17 cellular contexts compared by ENCODE assay signal in genomic region chr1:113439272-113439660, GRCh38.
"Had no signal": no experiment of that assay in that cellular context is flagged by ENCODE, and none has a peak within 500 bp of the region (broad histone marks: within the 10 kb centered on the region; RNA-seq: fewer than 3 reads in every experiment).

No MANE protein-coding gene starts in this region.

- H3K27me3 ChIP-seq: adrenal gland, ascending aorta, dorsolateral prefrontal cortex, esophagus muscularis mucosa, tibial artery had no signal

- H3K4me1 ChIP-seq: ascending aorta, prostate gland had no signal

- H3K9me3 ChIP-seq: adrenal gland, esophagus muscularis mucosa, prostate gland had no signal

- H3K27ac Mint-ChIP-seq: activated naive CD8-positive, alpha-beta T cell; activated T-helper 2 cell treated with anti-CD3 and anti-CD28 coated beads, Interferon-gamma antibody, Interleukin-2, Interleukin-4, amounts not matched to agents 10 μg/mL and 5 μg/mL and 100 μg/mL, durations not matched to agents 14 hours and 24 hours and 36 hours; natural killer cell treated with Interleukin-12 subunit alpha and Interleukin-12 subunit beta and Interleukin-15 and Interleukin-18, amount 100 ng/mL, for 72 hours; stimulated activated naive CD8-positive, alpha-beta T cell treated with anti-CD3 and anti-CD28 coated beads, Interleukin-15, amount 100 ng/mL, for 72 hours; WTC11 had no signal

- FAIRE-seq: frontal cortex had no signal

- H3K36me3 ChIP-seq: adrenal gland, ascending aorta, esophagus muscularis mucosa, prostate gland, tibial artery had no signal

- H3K4me3 Mint-ChIP-seq: activated naive CD8-positive, alpha-beta T cell; natural killer cell treated with Interleukin-12 subunit alpha and Interleukin-12 subunit beta and Interleukin-15 and Interleukin-18, amount 100 ng/mL, for 72 hours; stimulated activated naive CD8-positive, alpha-beta T cell treated with anti-CD3 and anti-CD28 coated beads, Interleukin-15, amount 100 ng/mL, for 72 hours; WTC11 had no signal

- DNase-seq: activated naive CD4-positive, alpha-beta T cell; activated T-cell treated with anti-CD3 and anti-CD28 coated beads, Interleukin-2, amount 50 U/mL, for 1 hour; adrenal gland; central memory CD4-positive, alpha-beta T cell; dorsolateral prefrontal cortex; hypothalamus; midbrain; stimulated activated naive CD8-positive, alpha-beta T cell treated with anti-CD3 and anti-CD28 coated beads, Interleukin-15, amount 100 ng/mL, for 72 hours; tibial artery had no signal

- H3K27ac ChIP-seq: adrenal gland, ascending aorta, dorsolateral prefrontal cortex, esophagus muscularis mucosa, prostate gland, tibial artery had no signal

- H3K4me1 Mint-ChIP-seq: stimulated activated naive CD8-positive, alpha-beta T cell treated with anti-CD3 and anti-CD28 coated beads, Interleukin-15, amount 100 ng/mL, for 72 hours had no signal

- H3K4me3 ChIP-seq: adrenal gland, ascending aorta, dorsolateral prefrontal cortex, esophagus muscularis mucosa, prostate gland, tibial artery had no signal
